Comparison of ENCODE assay signal across 8 cellular contexts in the genomic region with DNA sequence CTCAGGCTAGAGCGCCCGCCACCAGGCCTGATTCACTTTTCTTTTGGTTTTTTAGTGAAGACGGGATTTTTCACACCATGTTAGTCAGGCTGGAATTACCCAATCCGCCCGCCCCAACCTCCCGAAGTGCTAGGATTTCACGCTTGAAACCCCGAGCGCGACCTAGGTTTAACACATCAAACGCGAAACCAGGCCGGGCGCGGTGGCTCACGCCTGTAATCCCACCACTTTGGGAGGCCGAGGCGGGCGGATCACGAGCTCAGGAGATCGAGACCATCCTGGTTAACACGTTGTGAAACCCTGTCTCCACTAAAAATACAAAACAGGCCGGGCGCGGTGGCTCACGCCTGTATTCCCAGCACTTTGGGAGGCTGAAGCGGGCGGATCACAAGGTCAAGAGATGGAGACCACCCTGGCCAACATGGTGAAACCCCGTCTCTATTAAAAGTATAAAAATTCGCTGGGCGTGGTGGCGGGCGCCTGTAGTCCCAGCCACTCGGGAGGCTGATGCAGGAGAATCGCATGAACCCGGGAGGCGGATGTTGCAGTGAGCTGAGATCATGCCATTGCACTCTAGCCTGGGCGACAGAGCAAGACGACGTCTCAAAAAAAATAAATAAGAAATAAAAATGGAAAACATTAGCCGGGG. TPM values are rescaled to one million over a fixed set of nuclear protein-coding genes. Genes with fewer than 3 reads are reported as not detected.
DNase-seq lines count a peak whose midpoint lies in the region; ATAC-seq, FAIRE-seq and TF ChIP-seq lines count a peak whose summit lies in the region.
"Not testable (repeated sequence)": the region's sequence is repeated elsewhere in the genome, so short reads cannot be mapped to it uniquely, and the experiment has no call there.

No MANE protein-coding gene starts in this region.

- TF ChIP-seq EP300 in A549 (IDR thresholded peaks at IDR 0.05) = not testable (repeated sequence)

- TF ChIP-seq RAD21 in A549 (conservative IDR thresholded peaks at IDR 0.05 in 1 of 2, IDR thresholded peaks at IDR 0.05 in 1 of 2) = not testable (repeated sequence)

- H3K4me1 ChIP-seq in A549 = peaks cover 16% of the 10 kb centered on the region
- H3K4me1 ChIP-seq in SJSA1 (replicated peaks) = peaks cover 16% of the 10 kb centered on the region

- H3K27ac ChIP-seq in A549 (peak overlapping the region; percentile 94 to 99), SJSA1 (peak overlapping the region; percentile 100)

- TF ChIP-seq POLR2A in A549 (IDR thresholded peaks at IDR 0.05; ENCODE audit: low read length) = peak; percentile 69

- peaks cover 18% of the 10 kb centered on the region for H3K36me3 ChIP-seq in SJSA1

- not testable (repeated sequence) for H3K9me3 ChIP-seq in A549; SJSA1 (replicated peaks)

- FAIRE-seq in A549 (lab: Jason Lieb, UNC) = not testable (repeated sequence)

- POLR2A ChIA-PET in A549 (lab: Yijun Ruan, JAX) = interaction anchor here (0.6 to 3.4 kb wide), 42 partner anchors 9 to 1098 kb away, joined by 3 to 159 read pairs (median 5); partner anchors contain the start of genes B3GAT3, C11orf98, CSKMT and EEF1G

- H3K4me2 ChIP-seq in A549 = peak overlapping the region; percentile 70

- ATAC-seq in A549 (peak; percentile 17 to 46; a peak in 5 of 6 replicates), GM19025 (IDR thresholded peaks at IDR 0.05; ENCODE audit: low read depth, unreplicated experiment) (peak; percentile 1)

- TF ChIP-seq CTCF in A549 (IDR thresholded peaks at IDR 0.05); epithelial cell of esophagus (IDR thresholded peaks at IDR 0.05; ENCODE audit: insufficient read depth, low read depth, low read length, missing control alignments): not testable (repeated sequence)

- not testable (repeated sequence) for H3K27me3 ChIP-seq in SJSA1 (replicated peaks)

- WGBS in A549 (ENCODE audit: missing lambda C conversion rate) = 1% methylated on average over 40 of the region's 41 CpGs

- peak overlapping the region; percentile 89 for H3K4me3 ChIP-seq in A549
- H3K4me3 ChIP-seq in SJSA1 = peak overlapping the region; percentile 72
- H3K4me3 ChIP-seq in epithelial cell of esophagus (ENCODE audit: low read length) = peak overlapping the region; percentile 97

- CTCF ChIA-PET in A549 (lab: Yijun Ruan, JAX) = interaction anchor here (1.1 to 1.3 kb wide), 4 partner anchors 31 to 248 kb away, joined by 3 to 4 read pairs (median 4); no protein-coding TSS in a partner anchor

- DNase-seq in A549 (ENCODE audit: low read depth in 1 of 2, low spot score in 1 of 2) (peak; percentile 46 to 79), NAMALWA (ENCODE audit: low spot score) (peak; percentile 98), SJSA1 (ENCODE audit: low read depth in 1 of 2, low spot score in 2 of 2) (peak; percentile 95 to 98), activated T-helper 1 cell treated with Interleukin-2 at 50 U/mL for 16 hours (ENCODE audit: low read depth) (peak; percentile 54), epithelial cell of esophagus (ENCODE audit: low read depth) (peak; percentile 83), lung microvascular endothelial cell (ENCODE audit: low read depth in 2 of 2) (peak; percentile 67 to 71)
- peak; percentile 71 to 84 for DNase-seq in stimulated activated CD4-positive, alpha-beta T cell treated with anti-CD3 and anti-CD28 coated beads, Interleukin-15, amount 100 ng/mL, for 48 hours (ENCODE audit: low read depth in 2 of 2)

TF ChIP-seq in A549, 52 proteins besides CTCF, POLR2A, EP300 and RAD21:
- TF ChIP-seq CEBPB (IDR thresholded peaks at IDR 0.05) (0 out of 4 replicates have a peak, but pooled peaks of 1 of the 2 experiments have one; percentile 41), PHF8 (IDR thresholded peaks at IDR 0.05; ENCODE audit: borderline replicate concordance, low read depth) (peak; percentile 28; the same call in 1 of the 2 replicates), SMC3 (IDR thresholded peaks at IDR 0.05) (peak; percentile 5; the same call in 1 of the 3 replicates)

RNA-seq across cellular contexts. Expression of gene WDR74, which starts 1.4 kb away (rescaled TPM):
- polyA plus RNA-seq in A549 (2011; rRNA removed) (47.6 and 52.9 TPM in 2 replicates), A549 (2017; fragmentation: RNase III; extraction: RNeasy Plus Mini Kit Qiagen cat#74134 plus additional on column Dnase treatment) (88.9 to 100 TPM (median 90.6 TPM) in 3 replicates)
- 130 and 135 TPM in 2 replicates for polyA plus RNA-seq in A549 (2012; cell fraction: cytosol; rRNA removed)
- 216 and 240 TPM in 2 replicates for polyA plus RNA-seq in A549 (2012; cell fraction: nucleus; rRNA removed)
- polyA minus RNA-seq in A549 (2011; rRNA and poly(A)+ RNA removed) = 79.9 and 130 TPM in 2 replicates
- 97.4 and 102 TPM in 2 replicates for total RNA-seq in SJSA1 (2014; rRNA removed; shearing (Covaris generic))
- 75.4 and 81.7 TPM in 2 replicates for total RNA-seq in lung microvascular endothelial cell

RNA-seq across cellular contexts. Expression of gene TEX54, which starts 8.2 kb away (rescaled TPM):
- polyA plus RNA-seq in A549 (2011; rRNA removed) = not detected in 2 replicates
- polyA plus RNA-seq in A549 (2012; cell fraction: cytosol; rRNA removed) = not detected in 2 replicates
- polyA plus RNA-seq in A549 (2012; cell fraction: nucleus; rRNA removed) = 0.39 TPM in 1 of 2 replicates, not detected in the other
- polyA plus RNA-seq in A549 (2017; fragmentation: RNase III; extraction: RNeasy Plus Mini Kit Qiagen cat#74134 plus additional on column Dnase treatment) = not detected in 3 replicates
- not detected in 2 replicates for polyA minus RNA-seq in A549 (2011; rRNA and poly(A)+ RNA removed)
- not detected in 2 replicates for total RNA-seq in SJSA1 (2014; rRNA removed; shearing (Covaris generic))
- total RNA-seq in lung microvascular endothelial cell = not detected in 2 replicates

RNA-seq across cellular contexts. Expression of gene STX5, which starts 9.0 kb away (rescaled TPM):
- polyA plus RNA-seq in A549 (2011; rRNA removed) (30.3 and 32.3 TPM in 2 replicates), A549 (2017; fragmentation: RNase III; extraction: RNeasy Plus Mini Kit Qiagen cat#74134 plus additional on column Dnase treatment) (16.8 to 21.0 TPM (median 19.5 TPM) in 3 replicates)
- polyA plus RNA-seq in A549 (2012; cell fraction: cytosol; rRNA removed) = 16.3 and 20.3 TPM in 2 replicates
- 14.0 and 14.4 TPM in 2 replicates for polyA plus RNA-seq in A549 (2012; cell fraction: nucleus; rRNA removed)
- polyA minus RNA-seq in A549 (2011; rRNA and poly(A)+ RNA removed) = 43.6 and 47.7 TPM in 2 replicates
- total RNA-seq in SJSA1 (2014; rRNA removed; shearing (Covaris generic)) = 45.7 and 45.8 TPM in 2 replicates
- total RNA-seq in lung microvascular endothelial cell = 29.4 and 33.3 TPM in 2 replicates

RNA-seq across cellular contexts. Expression of gene NXF1, which starts 35.6 kb away (rescaled TPM):
- 35.5 and 50.7 TPM in 2 replicates for polyA plus RNA-seq in A549 (2011; rRNA removed)
- 58.2 and 63.0 TPM in 2 replicates for polyA plus RNA-seq in A549 (2012; cell fraction: cytosol; rRNA removed)
- 126 and 131 TPM in 2 replicates for polyA plus RNA-seq in A549 (2012; cell fraction: nucleus; rRNA removed)
- 46.6 to 47.7 TPM (median 46.9 TPM) in 3 replicates for polyA plus RNA-seq in A549 (2017; fragmentation: RNase III; extraction: RNeasy Plus Mini Kit Qiagen cat#74134 plus additional on column Dnase treatment)
- 35.9 and 41.6 TPM in 2 replicates for polyA minus RNA-seq in A549 (2011; rRNA and poly(A)+ RNA removed)
- total RNA-seq in SJSA1 (2014; rRNA removed; shearing (Covaris generic)) = 33.6 and 33.8 TPM in 2 replicates
- total RNA-seq in lung microvascular endothelial cell = 7.6 and 12.3 TPM in 2 replicates

RNA-seq across cellular contexts. Expression of gene SLC3A2, which starts 39.9 kb away (rescaled TPM):
- 1,064 and 1,133 TPM in 2 replicates for polyA plus RNA-seq in A549 (2011; rRNA removed)
- 1,069 and 1,103 TPM in 2 replicates for polyA plus RNA-seq in A549 (2012; cell fraction: cytosol; rRNA removed)
- polyA plus RNA-seq in A549 (2012; cell fraction: nucleus; rRNA removed) = 2,860 and 2,938 TPM in 2 replicates
- polyA plus RNA-seq in A549 (2017; fragmentation: RNase III; extraction: RNeasy Plus Mini Kit Qiagen cat#74134 plus additional on column Dnase treatment) = 906 to 1,102 TPM (median 1,007 TPM) in 3 replicates
- 561 and 608 TPM in 2 replicates for polyA minus RNA-seq in A549 (2011; rRNA and poly(A)+ RNA removed)
- total RNA-seq in SJSA1 (2014; rRNA removed; shearing (Covaris generic)) = 452 and 454 TPM in 2 replicates
- 57.9 and 59.9 TPM in 2 replicates for total RNA-seq in lung microvascular endothelial cell

Comparison
In these comparisons a context has a peak if more than half of its experiments do, and no peak if none do; other contexts are left out.
1. Peak in every context shown above with its lines: DNase-seq, ATAC-seq, H3K4me3 ChIP-seq and H3K27ac ChIP-seq.